Comparison of ENCODE assay signal across 8 cellular contexts in genomic region chr16:83826146-83826913, GRCh38. TPM values are rescaled to one million over a fixed set of nuclear protein-coding genes. Genes with fewer than 3 reads are reported as not detected.
DNase-seq lines count a peak whose midpoint lies in the region; ATAC-seq and TF ChIP-seq lines count a peak whose summit lies in the region.

No MANE protein-coding gene starts in this region.

- no peak overlapping the region for H3K4me3 Mint-ChIP-seq in naive B cell

- no peaks in the 10 kb centered on the region for H3K36me3 Mint-ChIP-seq in naive B cell

- ATAC-seq in HG03175 (IDR thresholded peaks at IDR 0.05; ENCODE audit: unreplicated experiment), result peak; percentile 90
- ATAC-seq in naive B cell (ENCODE audit: low read depth in 2 of 2), result peak; percentile 90 to 96

- H3K9me3 Mint-ChIP-seq in naive B cell, result peaks cover 0 to 2% (median 0%) of the 10 kb centered on the region in 7 donors

- H3K27me3 Mint-ChIP-seq in naive B cell, result peaks cover 12 to 26% (median 12%) of the 10 kb centered on the region in 3 donors

- DNase-seq in NCI-H510A treated with DMSO at 0.1 percent for 48 hours (lab: John Stamatoyannopoulos, UW), result peak; percentile 60
- no peak for DNase-seq in NCI-H510A (lab: John Stamatoyannopoulos, UW)
- peak; percentile 48 for DNase-seq in NOMO-1 treated with dmso at 0.1 percent for 144 hours (lab: John Stamatoyannopoulos, UW; ENCODE audit: unreplicated experiment)
- DNase-seq in activated T-cell treated with anti-CD3 and anti-CD28 coated beads for 1 hour (ENCODE audit: low read depth), result peak; percentile 74
- peak; percentile 64 to 82 for DNase-seq in erythroblast (lab: John Stamatoyannopoulos, UW)
- DNase-seq in naive B cell, result peak; percentile 68
- peak; percentile 61 for DNase-seq in stimulated activated CD8-positive, alpha-beta memory T cell treated with anti-CD3 and anti-CD28 coated beads, Interleukin-7, amount 100 ng/mL, for 24 hours (ENCODE audit: low read depth)

- peaks cover 0 to 9% (median 6%) of the 10 kb centered on the region in 3 donors for H3K4me1 Mint-ChIP-seq in naive B cell

- peak overlapping the region in 2 of 6 donors; percentile 20 to 49 for H3K27ac Mint-ChIP-seq in naive B cell

- no peak for TF ChIP-seq POLR2A in erythroblast (IDR thresholded peaks at IDR 0.05; ENCODE audit: low read length)

RNA-seq across cellular contexts. Expression of gene HSBP1, which starts 18.6 kb away (rescaled TPM):
- 10 to 100 TPM; 33.1 to 42.8 (median 39.9) TPM for polyA plus RNA-seq in naive B cell (ENCODE audit: low read depth in 6 of 6)
